Comparison of ENCODE assay signal across 1 cellular context in genomic region chr2:28716265-28716865, GRCh38.
A peak's percentile ranks its signal among the peaks of the same experiment; 100 is the strongest.
TF ChIP-seq lines count a peak whose summit lies in the region.

No MANE protein-coding gene starts in this region.

TF ChIP-seq in SK-N-SH, 30 proteins besides CTCF, POLR2A, EP300 and RAD21 (continued from another document):
- TF ChIP-seq CHD2 (IDR thresholded peaks at IDR 0.05; ENCODE audit: low read length, partially characterized antibody) (no peak), FOSL2 (IDR thresholded peaks at IDR 0.05; ENCODE audit: borderline replicate concordance, low read depth) (peak; percentile 72), RCOR1 (IDR thresholded peaks at IDR 0.05; ENCODE audit: low read length) (no peak), YY1 (IDR thresholded peaks at IDR 0.05; ENCODE audit: low read depth) (no peak), TEAD4 (IDR thresholded peaks at IDR 0.05; ENCODE audit: borderline replicate concordance, insufficient read depth) (no peak), USF2 (IDR thresholded peaks at IDR 0.05; ENCODE audit: borderline replicate concordance, low read depth, low read length) (no peak), SIN3A (IDR thresholded peaks at IDR 0.05; ENCODE audit: borderline replicate concordance, low read depth, low read length) (peak; percentile 82), GATA2 (CRISPR knock-in tag; IDR thresholded peaks at IDR 0.05) (no peak), POLR2AphosphoS5 (IDR thresholded peaks at IDR 0.05; ENCODE audit: low read depth, low read length) (no peak; the same call in 1 of the 2 replicates), TAF1 (IDR thresholded peaks at IDR 0.05; ENCODE audit: borderline replicate concordance, low read depth, low read length) (no peak), RFX5 (IDR thresholded peaks at IDR 0.05; ENCODE audit: low read length) (no peak), EZH2phosphoT487 (IDR thresholded peaks at IDR 0.05; ENCODE audit: borderline replicate concordance, low read depth) (no peak), IRF3 (IDR thresholded peaks at IDR 0.05; ENCODE audit: low read depth, low read length) (no peak)
